In the genomic region with DNA sequence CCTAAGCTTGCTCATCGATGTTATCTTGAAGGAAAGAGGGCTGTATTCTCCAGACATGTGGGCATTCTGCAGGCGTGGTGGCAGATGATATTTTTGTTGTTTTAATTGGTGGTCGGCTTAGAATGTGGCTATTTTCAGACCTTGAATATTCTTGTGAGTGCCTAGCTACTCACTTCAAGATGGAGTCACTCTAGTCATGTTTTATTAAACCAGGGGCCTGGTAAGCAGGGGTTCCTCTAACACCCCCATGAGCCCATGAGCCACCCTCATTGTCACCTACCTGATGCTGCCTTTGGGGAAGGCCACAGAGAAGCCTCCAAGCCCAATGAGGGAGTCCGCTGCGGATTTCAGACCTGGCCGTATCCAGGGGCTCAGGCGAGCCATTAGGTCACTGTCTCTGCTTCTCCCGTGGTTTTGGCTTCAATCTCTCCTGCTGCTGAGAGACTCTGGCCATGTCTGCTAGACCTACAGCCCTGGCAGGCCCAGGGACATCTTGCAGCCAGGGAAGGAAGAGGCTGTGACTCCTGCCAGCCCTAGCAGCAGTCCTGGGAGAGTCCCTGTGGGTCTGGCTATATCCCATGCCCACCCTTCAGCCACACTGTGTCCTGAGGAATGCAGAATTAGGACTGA, we compare ENCODE assay signal across 20 cellular contexts. TPM values are rescaled to one million over a fixed set of nuclear protein-coding genes. Genes with fewer than 3 reads are reported as not detected.
DNase-seq lines count a peak whose midpoint lies in the region; ATAC-seq and TF ChIP-seq lines count a peak whose summit lies in the region.
"Had no signal": no experiment of that assay in that cellular context is flagged by ENCODE, and none has a peak within 500 bp of the region (broad histone marks: within the 10 kb centered on the region; RNA-seq: fewer than 3 reads in every experiment).

No MANE protein-coding gene starts in this region.

- TF ChIP-seq EP300 in sigmoid colon (IDR thresholded peaks at IDR 0.05) = no peak

- H3K27me3 Mint-ChIP-seq in activated CD8-positive, alpha-beta T cell treated with anti-CD3 and anti-CD28 coated beads, Interleukin-2, amount 10 ng/mL, durations not matched to agents 7 days and 5 days (ENCODE audit: low read depth) = peaks cover 2% of the 10 kb centered on the region
- H3K27me3 Mint-ChIP-seq in activated CD8-positive, alpha-beta T cell treated with anti-CD3 and anti-CD28 coated beads for 36 hours = no peaks in the 10 kb centered on the region
- H3K27me3 Mint-ChIP-seq in IgD-negative memory B cell (peaks cover 3% of the 10 kb centered on the region), glutamatergic neuron (ENCODE audit: unreplicated experiment) (peaks cover 3% of the 10 kb centered on the region)
- H3K27me3 Mint-ChIP-seq: CD4-positive, alpha-beta T cell had no signal

- peaks cover 28% of the 10 kb centered on the region for H3K4me1 Mint-ChIP-seq in activated CD8-positive, alpha-beta T cell treated with anti-CD3 and anti-CD28 coated beads, Interleukin-2, amount 10 ng/mL, durations not matched to agents 7 days and 5 days (ENCODE audit: low read depth)
- H3K4me1 Mint-ChIP-seq in activated CD8-positive, alpha-beta T cell treated with anti-CD3 and anti-CD28 coated beads for 36 hours (ENCODE audit: low read depth) = peaks cover 18% of the 10 kb centered on the region
- H3K4me1 Mint-ChIP-seq in IgD-negative memory B cell (peaks cover 19 to 25% (median 24%) of the 10 kb centered on the region in 3 donors), glutamatergic neuron (ENCODE audit: low read depth, unreplicated experiment) (peaks cover 4% of the 10 kb centered on the region)

- intact Hi-C loops in activated CD8-positive, alpha-beta T cell treated with anti-CD3 and anti-CD28 coated beads for 36 hours (cut with micrococcal nuclease) = no loop called here
- intact Hi-C loops in sigmoid colon (cut with DNase I) = no loop called here

- POLR2A ChIA-PET in activated CD8-positive, alpha-beta T cell treated with anti-CD3 and anti-CD28 coated beads, Interleukin-2, amount 10 ng/mL, durations not matched to agents 7 days and 5 days (lab: Charles Lee) = no interaction called here
- POLR2A ChIA-PET in activated CD8-positive, alpha-beta T cell treated with anti-CD3 and anti-CD28 coated beads for 36 hours (lab: Charles Lee) = no interaction called here

- ATAC-seq in activated CD8-positive, alpha-beta T cell treated with anti-CD3 and anti-CD28 coated beads, Interleukin-2, amount 10 ng/mL, durations not matched to agents 7 days and 5 days = no peak
- ATAC-seq in activated CD8-positive, alpha-beta T cell treated with anti-CD3 and anti-CD28 coated beads for 36 hours = no peak

- H3K4me3 ChIP-seq in right atrium auricular region (no peak overlapping the region), sigmoid colon (no peak overlapping the region)

- H3K36me3 ChIP-seq in right atrium auricular region (no peaks in the 10 kb centered on the region), sigmoid colon (no peaks in the 10 kb centered on the region)

- peak overlapping the region; percentile 54 to 61 for H3K27ac ChIP-seq in right atrium auricular region
- no peak overlapping the region for H3K27ac ChIP-seq in sigmoid colon
- H3K27ac ChIP-seq in caudate nucleus (ENCODE audit: low read depth, low read length) = no peak overlapping the region

- H3K4me1 ChIP-seq in right atrium auricular region (peaks cover 0 to 22% of the 10 kb centered on the region in 2 donors), sigmoid colon (no peaks in the 10 kb centered on the region)
- H3K4me1 ChIP-seq: Caco-2 had no signal

- DNase-seq in activated CD8-positive, alpha-beta T cell treated with anti-CD3 and anti-CD28 coated beads, Interleukin-2, amount 10 ng/mL, durations not matched to agents 7 days and 5 days = no peak
- no peak for DNase-seq in activated CD8-positive, alpha-beta T cell treated with anti-CD3 and anti-CD28 coated beads for 36 hours
- DNase-seq in right atrium auricular region (ENCODE audit: low spot score) (no peak), sigmoid colon (peak; percentile 62), caudate nucleus (lab: John Stamatoyannopoulos, UW) (no peak), glutamatergic neuron (no peak)
- no peak for DNase-seq in effector CD8-positive, alpha-beta T cell (lab: John Stamatoyannopoulos, UW)
- DNase-seq: 8988T; Caco-2; CD4-positive, alpha-beta T cell; H9; Karpas-422; NCI-H1417 treated with DMSO at 0.1 percent for 48 hours; NCI-H1930; NCI-H226; NCI-H524; RPMI8226 had no signal

- CTCF ChIA-PET in activated CD8-positive, alpha-beta T cell treated with anti-CD3 and anti-CD28 coated beads, Interleukin-2, amount 10 ng/mL, durations not matched to agents 7 days and 5 days (lab: Charles Lee) = interaction anchor here (0.7 to 4.1 kb wide), 4 partner anchors 17 to 408 kb away, joined by 3 to 22 read pairs (median 10); a partner anchor contains a TSS
- CTCF ChIA-PET in activated CD8-positive, alpha-beta T cell treated with anti-CD3 and anti-CD28 coated beads for 36 hours (lab: Charles Lee) = interaction anchor here (0.7 to 5.5 kb wide), 4 partner anchors 41 to 213 kb away, joined by 3 to 44 read pairs (median 5); no protein-coding TSS in a partner anchor

- no peaks in the 10 kb centered on the region for H3K27me3 ChIP-seq in right atrium auricular region
- no peaks in the 10 kb centered on the region for H3K27me3 ChIP-seq in sigmoid colon

- H3K27ac Mint-ChIP-seq in activated CD8-positive, alpha-beta T cell treated with anti-CD3 and anti-CD28 coated beads, Interleukin-2, amount 10 ng/mL, durations not matched to agents 7 days and 5 days = peak overlapping the region; percentile 34
- no peak overlapping the region for H3K27ac Mint-ChIP-seq in activated CD8-positive, alpha-beta T cell treated with anti-CD3 and anti-CD28 coated beads for 36 hours
- H3K27ac Mint-ChIP-seq in IgD-negative memory B cell (peak overlapping the region in 2 of 3 donors; percentile 18 to 57), glutamatergic neuron (ENCODE audit: unreplicated experiment) (no peak overlapping the region)
- H3K27ac Mint-ChIP-seq: CD4-positive, alpha-beta T cell; H9 had no signal

- no peaks in the 10 kb centered on the region for H3K36me3 Mint-ChIP-seq in activated CD8-positive, alpha-beta T cell treated with anti-CD3 and anti-CD28 coated beads, Interleukin-2, amount 10 ng/mL, durations not matched to agents 7 days and 5 days (ENCODE audit: low read depth)
- H3K36me3 Mint-ChIP-seq in activated CD8-positive, alpha-beta T cell treated with anti-CD3 and anti-CD28 coated beads for 36 hours (ENCODE audit: low read depth) = no peaks in the 10 kb centered on the region
- no peaks in the 10 kb centered on the region for H3K36me3 Mint-ChIP-seq in IgD-negative memory B cell
- H3K36me3 Mint-ChIP-seq in glutamatergic neuron (ENCODE audit: unreplicated experiment) = peaks cover 4% of the 10 kb centered on the region

- 85 to 91% methylated on average over 8 of the region's 8 CpGs for WGBS in sigmoid colon, 2 donors

- H3K9me3 ChIP-seq in right atrium auricular region = no peaks in the 10 kb centered on the region
- no peaks in the 10 kb centered on the region for H3K9me3 ChIP-seq in sigmoid colon
- H3K9me3 ChIP-seq: Caco-2 had no signal

- TF ChIP-seq POLR2A in sigmoid colon (IDR thresholded peaks at IDR 0.05) = no peak

- H3K9me3 Mint-ChIP-seq in activated CD8-positive, alpha-beta T cell treated with anti-CD3 and anti-CD28 coated beads, Interleukin-2, amount 10 ng/mL, durations not matched to agents 7 days and 5 days (ENCODE audit: insufficient read depth) = no peaks in the 10 kb centered on the region
- H3K9me3 Mint-ChIP-seq in activated CD8-positive, alpha-beta T cell treated with anti-CD3 and anti-CD28 coated beads for 36 hours = no peaks in the 10 kb centered on the region
- H3K9me3 Mint-ChIP-seq in IgD-negative memory B cell (no peaks in the 10 kb centered on the region), glutamatergic neuron (ENCODE audit: unreplicated experiment) (peaks cover 2% of the 10 kb centered on the region)
- H3K9me3 Mint-ChIP-seq: CD4-positive, alpha-beta T cell; H9 had no signal

- H3K4me3 Mint-ChIP-seq in activated CD8-positive, alpha-beta T cell treated with anti-CD3 and anti-CD28 coated beads, Interleukin-2, amount 10 ng/mL, durations not matched to agents 7 days and 5 days = no peak overlapping the region
- H3K4me3 Mint-ChIP-seq in activated CD8-positive, alpha-beta T cell treated with anti-CD3 and anti-CD28 coated beads for 36 hours = no peak overlapping the region
- H3K4me3 Mint-ChIP-seq in IgD-negative memory B cell = peak overlapping the region in 2 of 4 donors; percentile 5 to 40
- no peak overlapping the region for H3K4me3 Mint-ChIP-seq in glutamatergic neuron (ENCODE audit: unreplicated experiment)
- H3K4me3 Mint-ChIP-seq: CD4-positive, alpha-beta T cell; H9 had no signal

- TF ChIP-seq CTCF in activated CD8-positive, alpha-beta T cell treated with anti-CD3 and anti-CD28 coated beads for 36 hours (IDR thresholded peaks at IDR 0.05) = no peak
- TF ChIP-seq CTCF in right atrium auricular region (IDR thresholded peaks at IDR 0.05) (no peak), sigmoid colon (IDR thresholded peaks at IDR 0.05) (no peak), glutamatergic neuron (IDR thresholded peaks at IDR 0.05; ENCODE audit: partially characterized antibody, unreplicated experiment) (no peak)

RNA-seq across cellular contexts. Expression of a gene that starts 16.3 kb away (rescaled TPM):
- total RNA-seq in activated CD8-positive, alpha-beta T cell treated with anti-CD3 and anti-CD28 coated beads, Interleukin-2, amount 10 ng/mL, durations not matched to agents 7 days and 5 days = 1 to 10 TPM; 6.8 to 9.2 TPM
- total RNA-seq in activated CD8-positive, alpha-beta T cell treated with anti-CD3 and anti-CD28 coated beads for 36 hours = 1 to 10 TPM; 2.9 to 3.5 TPM
- 13.9 TPM for polyA plus RNA-seq in IgD-negative memory B cell
- total RNA-seq in right atrium auricular region = 10 to 100 TPM; 18.8 to 30.6 TPM
- total RNA-seq in sigmoid colon = 10 to 100 TPM; 18.5 to 41.3 (median 29.7) TPM
- polyA plus RNA-seq in sigmoid colon = 1 to 10 TPM; 3.9 to 7.2 (median 5.8) TPM
- 21.1 TPM for total RNA-seq in glutamatergic neuron (ENCODE audit: unreplicated experiment)

RNA-seq across cellular contexts. Expression of a gene that starts 53.2 kb away (rescaled TPM):
- total RNA-seq in activated CD8-positive, alpha-beta T cell treated with anti-CD3 and anti-CD28 coated beads, Interleukin-2, amount 10 ng/mL, durations not matched to agents 7 days and 5 days = 1 to 10 TPM in 1 of 2 experiments, under 1 TPM in 1; 0.50 to 1.1 TPM
- total RNA-seq in activated CD8-positive, alpha-beta T cell treated with anti-CD3 and anti-CD28 coated beads for 36 hours = under 1 TPM; 0.11 to 0.32 TPM
- polyA plus RNA-seq in IgD-negative memory B cell = not detected
- total RNA-seq in right atrium auricular region = 1 to 10 TPM; 4.8 to 5.9 TPM
- 10 to 100 TPM in 2 of 4 donors, 1 to 10 TPM in 2; 7.5 to 24.6 (median 9.6) TPM for total RNA-seq in sigmoid colon
- polyA plus RNA-seq in sigmoid colon = 1 to 10 TPM in 1 of 3 donors, under 1 TPM in 2; 0.46 to 1.8 (median 0.83) TPM
- total RNA-seq in glutamatergic neuron (ENCODE audit: unreplicated experiment) = not detected
- total RNA-seq: CD4-positive, alpha-beta T cell; HT-29; MCF 10A had no signal

Comparison
In these comparisons a context has a peak if more than half of its experiments do, and no peak if none do; other contexts are left out.
1. H3K27ac Mint-ChIP-seq: peak in activated CD8-positive, alpha-beta T cell treated with anti-CD3 and anti-CD28 coated beads, Interleukin-2, amount 10 ng/mL, durations not matched to agents 7 days and 5 days (single experiment) and IgD-negative memory B cell (2 of 3); none in activated CD8-positive, alpha-beta T cell treated with anti-CD3 and anti-CD28 coated beads for 36 hours (single experiment) and glutamatergic neuron (single experiment).
2. H3K27ac ChIP-seq: peak in right atrium auricular region (2 of 2); none in sigmoid colon (0 of 4) and caudate nucleus (single experiment).